Comparison of ENCODE assay signal across 21 cellular contexts in the genomic region with DNA sequence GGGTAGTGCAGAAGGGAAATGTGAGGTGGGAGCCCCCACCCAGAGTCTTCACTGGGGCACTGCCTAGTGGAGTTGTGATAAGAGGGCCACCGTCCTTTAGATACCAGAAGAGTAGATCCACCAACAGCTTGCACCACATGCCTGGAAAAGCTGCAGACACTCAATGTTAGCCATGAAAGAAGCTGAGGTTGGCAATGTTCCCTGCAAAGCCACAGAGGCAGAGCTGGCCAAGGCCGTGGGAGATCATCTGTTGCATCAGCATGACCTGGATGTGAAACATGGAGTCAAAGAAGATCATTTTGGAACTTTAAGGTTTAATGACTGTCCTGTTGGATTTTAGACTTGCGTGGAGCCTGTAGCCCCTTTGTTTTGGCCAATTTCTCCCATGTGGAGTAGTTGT.
DNase-seq lines count a peak whose midpoint lies in the region; TF ChIP-seq lines count a peak whose summit lies in the region.
"Had no signal": no experiment of that assay in that cellular context is flagged by ENCODE, and none has a peak within 500 bp of the region (broad histone marks: within the 10 kb centered on the region; RNA-seq: fewer than 3 reads in every experiment).

No MANE protein-coding gene starts in this region.

- H3K36me3 ChIP-seq in breast epithelium = no peaks in the 10 kb centered on the region
- H3K36me3 ChIP-seq: HAP-1, Peyer's patch had no signal

- POLR2A ChIA-PET in MCF 10A (lab: Yijun Ruan, JAX) = no interaction called here

- H3K27ac ChIP-seq in breast epithelium = no peak overlapping the region
- H3K27ac ChIP-seq: 22Rv1, GM23248, Peyer's patch had no signal

- intact Hi-C loops in MCF 10A (cut with micrococcal nuclease) = no loop called here
- intact Hi-C loops in breast epithelium (cut with DNase I; ENCODE audit: low total_unique reads) = no loop called here

- TF ChIP-seq CTCF in MCF 10A (IDR thresholded peaks at IDR 0.05; ENCODE audit: unreplicated experiment) = no peak
- TF ChIP-seq CTCF in breast epithelium (IDR thresholded peaks at IDR 0.05) = no peak
- TF ChIP-seq CTCF in choroid plexus epithelial cell (conservative IDR thresholded peaks at IDR 0.05; ENCODE audit: low read depth, low read length) = no peak

- DNase-seq in MCF 10A (ENCODE audit: unreplicated experiment) (peak; percentile 6), breast epithelium (ENCODE audit: low spot score in 2 of 2) (no peak), choroid plexus epithelial cell (ENCODE audit: low read depth) (peak; percentile 67), iris pigment epithelial cell (ENCODE audit: low read depth) (peak; percentile 76), ureter (ENCODE audit: low spot score) (no peak), NCI-H510A treated with DMSO at 0.1 percent for 48 hours (lab: John Stamatoyannopoulos, UW) (no peak), islet precursor cell (no peak)
- no peak for DNase-seq in stimulated activated CD4-positive, alpha-beta T cell treated with anti-CD3 and anti-CD28 coated beads, Interleukin-2, amount 100 ng/mL, for 24 hours
- DNase-seq: AML-193; DMS 273 treated with DMSO at 0.1 percent for 48 hours; GDM1; GM23248; Kasumi-1; NCI-H1105; NCI-H2081 treated with DMSO at 0.1 percent for 48 hours; NCI-H446 treated with DMSO at 0.1 percent for 48 hours; NK-92 treated with Interleukin-12 subunit alpha and Interleukin-12 subunit beta, amount 100 ng/mL, for 24 hours; Peyer's patch had no signal

- no peaks in the 10 kb centered on the region for H3K36me3 Mint-ChIP-seq in MCF 10A (ENCODE audit: insufficient read depth, unreplicated experiment)
- H3K36me3 Mint-ChIP-seq: CD14-positive monocyte had no signal

- CTCF ChIA-PET in MCF 10A (lab: Yijun Ruan, JAX) = interaction anchor here (1.0 kb wide), 1 partner anchor 26 kb away, joined by 3 read pairs; no protein-coding TSS in a partner anchor

- peaks cover 10% of the 10 kb centered on the region for H3K9me3 Mint-ChIP-seq in MCF 10A (ENCODE audit: unreplicated experiment)

- peaks cover 0 to 8% of the 10 kb centered on the region in 2 donors for H3K9me3 ChIP-seq in breast epithelium
- H3K9me3 ChIP-seq: HAP-1, Peyer's patch had no signal

- no peak overlapping the region for H3K27ac Mint-ChIP-seq in MCF 10A (ENCODE audit: low read depth, unreplicated experiment)
- H3K27ac Mint-ChIP-seq: CD14-positive monocyte had no signal

- H3K4me1 ChIP-seq in breast epithelium = no peaks in the 10 kb centered on the region
- H3K4me1 ChIP-seq: HAP-1, Peyer's patch had no signal

- no peak for TF ChIP-seq POLR2A in breast epithelium (IDR thresholded peaks at IDR 0.05)

- no peak overlapping the region for H3K4me3 ChIP-seq in breast epithelium
- no peak overlapping the region for H3K4me3 ChIP-seq in choroid plexus epithelial cell (ENCODE audit: low read depth, low read length)
- H3K4me3 ChIP-seq: GM23248, HAP-1, Peyer's patch had no signal

- no TSS peak for BruUV-seq in MCF 10A (replicated peaks; lab: Mats Ljungman, UMichigan)

- H3K4me1 Mint-ChIP-seq in MCF 10A (ENCODE audit: insufficient read depth, unreplicated experiment) = peaks cover 4% of the 10 kb centered on the region
- H3K4me1 Mint-ChIP-seq: CD14-positive monocyte had no signal

- H3K4me3 Mint-ChIP-seq in MCF 10A (ENCODE audit: unreplicated experiment) = no peak overlapping the region
- H3K4me3 Mint-ChIP-seq: CD14-positive monocyte had no signal

- no peaks in the 10 kb centered on the region for H3K27me3 ChIP-seq in breast epithelium
- H3K27me3 ChIP-seq: Peyer's patch had no signal

- no peaks in the 10 kb centered on the region for H3K27me3 Mint-ChIP-seq in MCF 10A (ENCODE audit: insufficient read depth, unreplicated experiment)

Comparison
In these comparisons a context has a peak if more than half of its experiments do, and no peak if none do; other contexts are left out.
1. DNase-seq: peak in MCF 10A (single experiment), choroid plexus epithelial cell (single experiment) and iris pigment epithelial cell (single experiment); none in breast epithelium (0 of 2), stimulated activated CD4-positive, alpha-beta T cell treated with anti-CD3 and anti-CD28 coated beads, Interleukin-2, amount 100 ng/mL, for 24 hours (0 of 2), ureter (single experiment), NCI-H510A treated with DMSO at 0.1 percent for 48 hours (single experiment) and islet precursor cell (single experiment).